In genomic region chr11:123301696-123302400, GRCh38 we compare ENCODE assay signal across 1 cellular context.
TF ChIP-seq lines count a peak whose summit lies in the region.

No MANE protein-coding gene starts in this region.

TF ChIP-seq in WTC11, 78 proteins besides CTCF, POLR2A, EP300 and RAD21 (continued from another document):
- no peak for TF ChIP-seq ERG (CRISPR knock-in tag; IDR thresholded peaks at IDR 0.05)
- no peak for TF ChIP-seq ZNF263 (CRISPR knock-in tag; IDR thresholded peaks at IDR 0.05; ENCODE audit: low read depth)
- TF ChIP-seq, protein P1, sequence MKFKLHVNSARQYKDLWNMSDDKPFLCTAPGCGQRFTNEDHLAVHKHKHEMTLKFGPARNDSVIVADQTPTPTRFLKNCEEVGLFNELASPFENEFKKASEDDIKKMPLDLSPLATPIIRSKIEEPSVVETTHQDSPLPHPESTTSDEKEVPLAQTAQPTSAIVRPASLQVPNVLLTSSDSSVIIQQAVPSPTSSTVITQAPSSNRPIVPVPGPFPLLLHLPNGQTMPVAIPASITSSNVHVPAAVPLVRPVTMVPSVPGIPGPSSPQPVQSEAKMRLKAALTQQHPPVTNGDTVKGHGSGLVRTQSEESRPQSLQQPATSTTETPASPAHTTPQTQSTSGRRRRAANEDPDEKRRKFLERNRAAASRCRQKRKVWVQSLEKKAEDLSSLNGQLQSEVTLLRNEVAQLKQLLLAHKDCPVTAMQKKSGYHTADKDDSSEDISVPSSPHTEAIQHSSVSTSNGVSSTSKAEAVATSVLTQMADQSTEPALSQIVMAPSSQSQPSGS (CRISPR knock-in tag; IDR thresholded peaks at IDR 0.05; ENCODE audit: borderline replicate concordance, low read depth) = no peak
- TF ChIP-seq ZNF138 (CRISPR knock-in tag; conservative IDR thresholded peaks at IDR 0.05) = peak; percentile 31; the same call in 1 of the 2 replicates
- TF ChIP-seq HMGA2 (CRISPR knock-in tag; IDR thresholded peaks at IDR 0.05) = no peak
- TF ChIP-seq SMAD4 (CRISPR knock-in tag; IDR thresholded peaks at IDR 0.05) = no peak
- peak; percentile 39; the same call in 1 of the 2 replicates for TF ChIP-seq ETV6 (CRISPR knock-in tag; IDR thresholded peaks at IDR 0.05)
- TF ChIP-seq, protein P2, sequence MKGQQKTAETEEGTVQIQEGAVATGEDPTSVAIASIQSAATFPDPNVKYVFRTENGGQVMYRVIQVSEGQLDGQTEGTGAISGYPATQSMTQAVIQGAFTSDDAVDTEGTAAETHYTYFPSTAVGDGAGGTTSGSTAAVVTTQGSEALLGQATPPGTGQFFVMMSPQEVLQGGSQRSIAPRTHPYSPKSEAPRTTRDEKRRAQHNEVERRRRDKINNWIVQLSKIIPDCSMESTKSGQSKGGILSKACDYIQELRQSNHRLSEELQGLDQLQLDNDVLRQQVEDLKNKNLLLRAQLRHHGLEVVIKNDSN (CRISPR knock-in tag; IDR thresholded peaks at IDR 0.05) = peak; percentile 64; the same call in 1 of the 2 replicates
- no peak for TF ChIP-seq ZNF512 (CRISPR knock-in tag; IDR thresholded peaks at IDR 0.05; ENCODE audit: borderline replicate concordance)
- no peak for TF ChIP-seq NR2C2 (CRISPR knock-in tag; IDR thresholded peaks at IDR 0.05)
- TF ChIP-seq, protein P3, sequence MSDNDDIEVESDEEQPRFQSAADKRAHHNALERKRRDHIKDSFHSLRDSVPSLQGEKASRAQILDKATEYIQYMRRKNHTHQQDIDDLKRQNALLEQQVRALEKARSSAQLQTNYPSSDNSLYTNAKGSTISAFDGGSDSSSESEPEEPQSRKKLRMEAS (CRISPR knock-in tag; IDR thresholded peaks at IDR 0.05) = peak; percentile 72
- TF ChIP-seq SP1 (CRISPR knock-in tag; conservative IDR thresholded peaks at IDR 0.05) = peak; percentile 48
- no peak for TF ChIP-seq PRRX2 (CRISPR knock-in tag; IDR thresholded peaks at IDR 0.05)
- TF ChIP-seq ZNF219 (CRISPR knock-in tag; IDR thresholded peaks at IDR 0.05; ENCODE audit: borderline replicate concordance) = 0 out of 2 replicates have a peak, but pooled peaks have one; percentile 30
- 0 out of 2 replicates have a peak, but pooled peaks have one; percentile 25 for TF ChIP-seq TEAD4 (CRISPR knock-in tag; IDR thresholded peaks at IDR 0.05)
- TF ChIP-seq CREM (CRISPR knock-in tag; IDR thresholded peaks at IDR 0.05) = peak; percentile 46; the same call in 1 of the 2 replicates
TF ChIP-seq in WTC11: peak in this region for 15.
